In genomic region chr4:38949416-38950051, GRCh38 we compare ENCODE assay signal across 10 cellular contexts.
DNase-seq lines count a peak whose midpoint lies in the region; ATAC-seq, FAIRE-seq and TF ChIP-seq lines count a peak whose summit lies in the region.
"Had no signal": no experiment of that assay in that cellular context is flagged by ENCODE, and none has a peak within 500 bp of the region (broad histone marks: within the 10 kb centered on the region; RNA-seq: fewer than 3 reads in every experiment).

No MANE protein-coding gene starts in this region.

- H3K27me3 ChIP-seq in bronchial epithelial cell (ENCODE audit: control insufficient read depth, insufficient read depth, low read length) = peaks cover 2% of the 10 kb centered on the region
- no peaks in the 10 kb centered on the region for H3K27me3 ChIP-seq in SJCRH30

- peaks cover 8 to 21% (median 14%) of the 10 kb centered on the region in 4 donors for H3K4me1 Mint-ChIP-seq in naive thymus-derived CD8-positive, alpha-beta T cell

- peaks cover 0 to 5% (median 0%) of the 10 kb centered on the region in 5 donors for H3K27me3 Mint-ChIP-seq in naive thymus-derived CD8-positive, alpha-beta T cell

- peak; percentile 78 for DNase-seq in ELR (ENCODE audit: low read depth)
- DNase-seq in RPMI7951 (ENCODE audit: low read depth) = peak; percentile 15
- DNase-seq in bronchial epithelial cell (ENCODE audit: low read depth) = peak; percentile 65
- peak; percentile 3 to 84 (median 63) for DNase-seq in naive thymus-derived CD8-positive, alpha-beta T cell
- DNase-seq in SK-N-DZ (ENCODE audit: low spot score) = no peak
- no peak for DNase-seq in SJCRH30
- DNase-seq: NCI-H1048 had no signal

- H3K27ac Mint-ChIP-seq in naive thymus-derived CD8-positive, alpha-beta T cell = peak overlapping the region; percentile 62 to 98 (median 92)

- no peaks in the 10 kb centered on the region for H3K36me3 Mint-ChIP-seq in naive thymus-derived CD8-positive, alpha-beta T cell

- no peak overlapping the region for H3K27ac ChIP-seq in SJCRH30
- H3K27ac ChIP-seq: parathyroid adenoma had no signal

- no peaks in the 10 kb centered on the region for H3K9me3 Mint-ChIP-seq in naive thymus-derived CD8-positive, alpha-beta T cell

- peak overlapping the region in 7 of 10 donors; percentile 9 to 69 (median 51) for H3K4me3 Mint-ChIP-seq in naive thymus-derived CD8-positive, alpha-beta T cell

- no peak for TF ChIP-seq CTCF in bronchial epithelial cell (IDR thresholded peaks at IDR 0.05; ENCODE audit: insufficient read depth, low read length, severe bottlenecking)

- no peaks in the 10 kb centered on the region for H3K36me3 ChIP-seq in bronchial epithelial cell (ENCODE audit: control insufficient read depth, insufficient read depth, low read length)
- peaks cover 7% of the 10 kb centered on the region for H3K36me3 ChIP-seq in SJCRH30

- H3K9me3 ChIP-seq in SJCRH30 (replicated peaks) = no peaks in the 10 kb centered on the region

- peak; percentile 86 for FAIRE-seq in bronchial epithelial cell (lab: Jason Lieb, UNC)

- ATAC-seq in naive thymus-derived CD8-positive, alpha-beta T cell = peak; percentile 90 to 93
- no peak for ATAC-seq in GM18502 (IDR thresholded peaks at IDR 0.05; ENCODE audit: poor library complexity, unreplicated experiment)
- ATAC-seq in HG02870 (IDR thresholded peaks at IDR 0.05; ENCODE audit: unreplicated experiment) = no peak

- peaks cover 5% of the 10 kb centered on the region for H3K4me1 ChIP-seq in SJCRH30
- H3K4me1 ChIP-seq: parathyroid adenoma had no signal

- POLR2A ChIA-PET in naive thymus-derived CD8-positive, alpha-beta T cell (lab: Charles Lee) = interaction anchor here (0.6 to 1.2 kb wide), 4 partner anchors 9 to 77 kb away, joined by 3 to 6 read pairs (median 3); no protein-coding TSS in a partner anchor

- H3K4me3 ChIP-seq in bronchial epithelial cell (ENCODE audit: low read depth, low read length) (no peak overlapping the region), SJCRH30 (no peak overlapping the region)

Comparison
In these comparisons a context has a peak if more than half of its experiments do, and no peak if none do; other contexts are left out.
1. DNase-seq: peak in ELR (single experiment), RPMI7951 (single experiment), bronchial epithelial cell (single experiment) and naive thymus-derived CD8-positive, alpha-beta T cell (10 of 10); none in SK-N-DZ (single experiment) and SJCRH30 (0 of 2).
2. ATAC-seq: peak in naive thymus-derived CD8-positive, alpha-beta T cell (2 of 2); none in GM18502 (single experiment) and HG02870 (single experiment).